Comparison of ENCODE assay signal across 1 cellular context in genomic region chr20:41329435-41330342, GRCh38.
TF ChIP-seq lines count a peak whose summit lies in the region.

No MANE protein-coding gene starts in this region.

TF ChIP-seq in IMR-90, 13 proteins besides CTCF, POLR2A, EP300 and RAD21 (continued from another document):
- TF ChIP-seq CHD1 (IDR thresholded peaks at IDR 0.05; ENCODE audit: low read depth, low read length) (no peak), BHLHE40 (IDR thresholded peaks at IDR 0.05; ENCODE audit: low read depth, low read length) (peak; percentile 67), ELK1 (IDR thresholded peaks at IDR 0.05; ENCODE audit: borderline replicate concordance, low read depth, low read length) (no peak), NFE2L2 (IDR thresholded peaks at IDR 0.05; ENCODE audit: low read depth, low read length) (peak; percentile 41; the same call in 1 of the 2 replicates)
TF ChIP-seq in IMR-90: peak in this region for 7.
